10 cellular contexts compared by ENCODE assay signal in genomic region chr9:68653141-68653595, GRCh38.
A peak's percentile ranks its signal among the peaks of the same experiment; 100 is the strongest.
DNase-seq lines count a peak whose midpoint lies in the region; ATAC-seq lines count a peak whose summit lies in the region.
"Had no signal": no experiment of that assay in that cellular context is flagged by ENCODE, and none has a peak within 500 bp of the region (broad histone marks: within the 10 kb centered on the region; RNA-seq: fewer than 3 reads in every experiment).

No MANE protein-coding gene starts in this region.

- ATAC-seq in GM18870 (IDR thresholded peaks at IDR 0.05; ENCODE audit: unreplicated experiment) (peak; percentile 79), GM21515 (IDR thresholded peaks at IDR 0.05; ENCODE audit: unreplicated experiment) (peak; percentile 82), HG03280 (IDR thresholded peaks at IDR 0.05; ENCODE audit: unreplicated experiment) (peak; percentile 74)

- peak; percentile 39 for DNase-seq in stimulated activated CD4-positive, alpha-beta T cell treated with anti-CD3 and anti-CD28 coated beads, Interleukin-4, amount 100 ng/mL, for 24 hours
- DNase-seq in DMS 273 (lab: John Stamatoyannopoulos, UW; ENCODE audit: unreplicated experiment) (no peak), SIG-M5 treated with dmso at 0.1 percent for 504 hours (lab: John Stamatoyannopoulos, UW; ENCODE audit: unreplicated experiment) (no peak), C1 segment of cervical spinal cord (lab: John Stamatoyannopoulos, UW) (no peak)
- DNase-seq: activated naive CD4-positive, alpha-beta T cell treated with anti-CD3 and anti-CD28 coated beads, Interleukin-2, amount 50 U/mL, for 16 hours; erythroblast; SHP77 had no signal
